In the genomic region with DNA sequence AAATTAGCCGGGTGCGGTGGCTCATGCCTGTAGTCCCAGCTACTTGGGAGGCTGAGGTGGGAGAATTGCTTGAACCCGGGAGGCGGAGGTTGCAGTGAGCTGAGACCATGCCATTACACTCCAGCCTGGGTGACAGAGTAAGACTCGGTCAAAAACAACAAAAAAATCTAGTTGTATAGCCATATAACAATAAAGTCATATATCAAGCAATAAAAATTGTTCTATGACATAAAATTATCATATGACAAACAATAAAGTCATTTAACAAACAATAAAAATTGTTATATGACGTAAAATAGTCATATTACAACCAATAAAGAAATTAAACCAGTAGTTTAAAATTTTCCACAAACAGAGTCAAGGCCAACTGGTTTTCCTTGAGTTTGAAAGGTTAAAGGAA, we compare ENCODE assay signal across 5 cellular contexts. TPM values are rescaled to one million over a fixed set of nuclear protein-coding genes. Genes with fewer than 3 reads are reported as not detected.
"Had no signal": no experiment of that assay in that cellular context is flagged by ENCODE, and none has a peak within 500 bp of the region (broad histone marks: within the 10 kb centered on the region; RNA-seq: fewer than 3 reads in every experiment).

No MANE protein-coding gene starts in this region.

RNA-seq across cellular contexts. Expression of a gene that starts 12.4 kb away (rescaled TPM):
- total RNA-seq: HepG2, IMR-90, MCF 10A, OCI-LY7 had no signal
- polyA plus RNA-seq: HepG2, IMR-90, SK-N-SH had no signal
